In the genomic region with DNA sequence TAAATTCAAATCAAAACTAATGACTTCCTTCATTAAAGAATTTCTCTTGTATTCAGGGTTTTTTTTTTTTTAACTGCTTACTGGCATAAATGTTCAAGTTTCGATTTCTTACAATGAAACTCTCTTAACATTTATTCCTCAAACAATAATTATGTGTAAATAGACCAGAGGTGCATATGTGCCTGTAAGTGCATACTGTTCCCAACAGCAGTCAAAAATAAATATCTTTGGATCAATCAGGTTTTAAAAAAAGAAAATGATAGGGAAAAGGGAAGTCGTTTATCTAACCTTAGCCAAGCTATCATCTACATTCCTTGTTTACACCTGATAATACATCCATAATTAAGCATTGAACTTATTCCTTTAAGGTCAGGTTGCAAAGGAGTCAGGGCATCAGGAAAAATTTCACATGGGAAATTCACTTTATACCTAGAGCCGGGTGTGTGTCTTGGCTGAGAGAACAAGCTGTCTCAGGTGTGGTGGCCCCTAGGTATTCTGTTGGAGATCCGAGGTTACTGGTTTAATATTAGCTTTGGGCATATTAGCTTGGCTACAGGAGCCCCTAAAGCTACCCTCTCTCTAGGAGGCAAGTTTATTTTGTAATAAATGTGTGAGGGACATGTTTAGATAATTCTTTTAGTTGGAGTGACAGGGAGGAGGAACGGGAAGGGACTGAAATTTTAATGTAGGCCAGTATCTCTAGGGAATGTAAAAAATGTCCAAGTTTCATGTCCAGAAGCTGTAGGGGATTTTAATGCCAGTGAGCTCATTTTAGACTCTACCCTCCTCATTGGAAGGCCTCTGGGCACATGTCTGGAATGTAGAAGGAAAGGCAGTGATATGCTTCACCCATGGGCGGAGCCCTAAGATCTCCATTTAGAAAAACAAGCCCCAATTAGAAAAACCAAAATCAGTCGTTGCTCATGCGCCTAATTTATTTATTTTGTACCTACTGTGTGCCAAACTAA, we compare ENCODE assay signal across 15 cellular contexts.
DNase-seq lines count a peak whose midpoint lies in the region; ATAC-seq and TF ChIP-seq lines count a peak whose summit lies in the region.
"Had no signal": no experiment of that assay in that cellular context is flagged by ENCODE, and none has a peak within 500 bp of the region (broad histone marks: within the 10 kb centered on the region; RNA-seq: fewer than 3 reads in every experiment).

No MANE protein-coding gene starts in this region.

- no peaks in the 10 kb centered on the region for H3K9me3 ChIP-seq in body of pancreas
- H3K9me3 ChIP-seq: BE2C, HAP-1 had no signal

- H3K27ac Mint-ChIP-seq in progenitor cell of endocrine pancreas (peak overlapping the region; percentile 89), WTC11 (no peak overlapping the region)
- H3K27ac Mint-ChIP-seq: CD8-positive, alpha-beta memory T cell had no signal

- peaks cover 11% of the 10 kb centered on the region for H3K4me1 Mint-ChIP-seq in progenitor cell of endocrine pancreas (ENCODE audit: low read depth)
- H3K4me1 Mint-ChIP-seq in WTC11 = peaks cover 4% of the 10 kb centered on the region
- H3K4me1 Mint-ChIP-seq: CD4-positive, CD25-positive, alpha-beta regulatory T cell; CD8-positive, alpha-beta memory T cell had no signal

- no peak for TF ChIP-seq POLR2A in body of pancreas (IDR thresholded peaks at IDR 0.05)

- H3K4me1 ChIP-seq in body of pancreas = peaks cover 4% of the 10 kb centered on the region
- H3K4me1 ChIP-seq: BE2C, HAP-1 had no signal

- H3K27me3 ChIP-seq in body of pancreas = no peaks in the 10 kb centered on the region
- H3K27me3 ChIP-seq: BE2C had no signal

- TF ChIP-seq CTCF in body of pancreas (IDR thresholded peaks at IDR 0.05) = no peak
- TF ChIP-seq CTCF in progenitor cell of endocrine pancreas (IDR thresholded peaks at IDR 0.05; ENCODE audit: unreplicated experiment) = no peak
- no peak for TF ChIP-seq CTCF in WTC11 (IDR thresholded peaks at IDR 0.05)

- H3K4me3 Mint-ChIP-seq in progenitor cell of endocrine pancreas (ENCODE audit: low read depth) (no peak overlapping the region), WTC11 (no peak overlapping the region)
- H3K4me3 Mint-ChIP-seq: CD4-positive, CD25-positive, alpha-beta regulatory T cell; CD8-positive, alpha-beta memory T cell had no signal

- DNase-seq in body of pancreas (peak in 2 of 4 donors; percentile 14 to 23), foreskin melanocyte (peak; percentile 5), progenitor cell of endocrine pancreas (ENCODE audit: low spot score, unreplicated experiment) (no peak), DMS79 treated with DMSO at 0.1 percent for 48 hours (lab: John Stamatoyannopoulos, UW) (no peak), left cardiac atrium (no peak), WTC11 (ENCODE audit: low spot score) (no peak)
- DNase-seq: ACHN; BE2C; C1 segment of cervical spinal cord; CD4-positive, CD25-positive, alpha-beta regulatory T cell; CD8-positive, alpha-beta memory T cell; COR-L47; GDM1; GM23248 had no signal

- H3K9me3 Mint-ChIP-seq in progenitor cell of endocrine pancreas (ENCODE audit: low read depth) (no peaks in the 10 kb centered on the region), WTC11 (no peaks in the 10 kb centered on the region)
- H3K9me3 Mint-ChIP-seq: CD4-positive, CD25-positive, alpha-beta regulatory T cell had no signal

- peak; percentile 72 for ATAC-seq in body of pancreas
- ATAC-seq in left cardiac atrium = no peak
- ATAC-seq in WTC11 = no peak

- 37 to 50% methylated on average over 8 of the region's 8 CpGs for WGBS in body of pancreas, 2 donors

- H3K36me3 ChIP-seq in body of pancreas (replicated peaks in 1 of 2; ENCODE audit: insufficient read depth in 1 of 2, low read depth in 2 of 2) = no peaks in the 10 kb centered on the region
- H3K36me3 ChIP-seq: BE2C, HAP-1 had no signal

- H3K27ac ChIP-seq in body of pancreas = peak overlapping the region in 3 of 4 donors; percentile 36 to 64 (median 57)
- H3K27ac ChIP-seq: GM23248 had no signal

- intact Hi-C loops in body of pancreas (cut with DNase I) = no loop called here
- intact Hi-C loops in left cardiac atrium (cut with DNase I) = no loop called here

- CTCF ChIA-PET in WTC11 (lab: Charles Lee) = interaction anchor here (0.6 kb wide), 1 partner anchor 11 kb away, joined by 3 read pairs; no protein-coding TSS in a partner anchor

- H3K36me3 Mint-ChIP-seq in progenitor cell of endocrine pancreas (ENCODE audit: insufficient read depth) (no peaks in the 10 kb centered on the region), WTC11 (no peaks in the 10 kb centered on the region)
- H3K36me3 Mint-ChIP-seq: CD4-positive, CD25-positive, alpha-beta regulatory T cell; CD8-positive, alpha-beta memory T cell had no signal

- H3K27me3 Mint-ChIP-seq in progenitor cell of endocrine pancreas (no peaks in the 10 kb centered on the region), WTC11 (ENCODE audit: low read depth) (no peaks in the 10 kb centered on the region)
- H3K27me3 Mint-ChIP-seq: CD4-positive, CD25-positive, alpha-beta regulatory T cell had no signal

- H3K4me3 ChIP-seq in body of pancreas = no peak overlapping the region
- H3K4me3 ChIP-seq: GM23248, HAP-1 had no signal

- POLR2A ChIA-PET in WTC11 (lab: Charles Lee) = no interaction called here

TF ChIP-seq in WTC11, 78 proteins besides CTCF, POLR2A, EP300 and RAD21:
- TF ChIP-seq MXD4 (CRISPR knock-in tag; IDR thresholded peaks at IDR 0.05; ENCODE audit: borderline replicate concordance) (no peak), FOXP1 (CRISPR knock-in tag; IDR thresholded peaks at IDR 0.05; ENCODE audit: borderline replicate concordance) (no peak), GRHL2 (CRISPR knock-in tag; IDR thresholded peaks at IDR 0.05; ENCODE audit: insufficient replicate concordance, severe bottlenecking) (no peak), FOXJ3 (CRISPR knock-in tag; IDR thresholded peaks at IDR 0.05; ENCODE audit: borderline replicate concordance) (no peak), NR2C2 (CRISPR knock-in tag; IDR thresholded peaks at IDR 0.05) (no peak), ZNF416 (CRISPR knock-in tag; IDR thresholded peaks at IDR 0.05) (no peak), CBFB (CRISPR knock-in tag; IDR thresholded peaks at IDR 0.05; ENCODE audit: low read depth) (no peak), ZNF263 (CRISPR knock-in tag; IDR thresholded peaks at IDR 0.05; ENCODE audit: low read depth) (no peak), PREB (CRISPR knock-in tag; IDR thresholded peaks at IDR 0.05; ENCODE audit: borderline replicate concordance) (no peak)
- TF ChIP-seq, protein P1, sequence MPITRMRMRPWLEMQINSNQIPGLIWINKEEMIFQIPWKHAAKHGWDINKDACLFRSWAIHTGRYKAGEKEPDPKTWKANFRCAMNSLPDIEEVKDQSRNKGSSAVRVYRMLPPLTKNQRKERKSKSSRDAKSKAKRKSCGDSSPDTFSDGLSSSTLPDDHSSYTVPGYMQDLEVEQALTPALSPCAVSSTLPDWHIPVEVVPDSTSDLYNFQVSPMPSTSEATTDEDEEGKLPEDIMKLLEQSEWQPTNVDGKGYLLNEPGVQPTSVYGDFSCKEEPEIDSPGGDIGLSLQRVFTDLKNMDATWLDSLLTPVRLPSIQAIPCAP (CRISPR knock-in tag; IDR thresholded peaks at IDR 0.05) = no peak
